20 cellular contexts compared by ENCODE assay signal in the genomic region with DNA sequence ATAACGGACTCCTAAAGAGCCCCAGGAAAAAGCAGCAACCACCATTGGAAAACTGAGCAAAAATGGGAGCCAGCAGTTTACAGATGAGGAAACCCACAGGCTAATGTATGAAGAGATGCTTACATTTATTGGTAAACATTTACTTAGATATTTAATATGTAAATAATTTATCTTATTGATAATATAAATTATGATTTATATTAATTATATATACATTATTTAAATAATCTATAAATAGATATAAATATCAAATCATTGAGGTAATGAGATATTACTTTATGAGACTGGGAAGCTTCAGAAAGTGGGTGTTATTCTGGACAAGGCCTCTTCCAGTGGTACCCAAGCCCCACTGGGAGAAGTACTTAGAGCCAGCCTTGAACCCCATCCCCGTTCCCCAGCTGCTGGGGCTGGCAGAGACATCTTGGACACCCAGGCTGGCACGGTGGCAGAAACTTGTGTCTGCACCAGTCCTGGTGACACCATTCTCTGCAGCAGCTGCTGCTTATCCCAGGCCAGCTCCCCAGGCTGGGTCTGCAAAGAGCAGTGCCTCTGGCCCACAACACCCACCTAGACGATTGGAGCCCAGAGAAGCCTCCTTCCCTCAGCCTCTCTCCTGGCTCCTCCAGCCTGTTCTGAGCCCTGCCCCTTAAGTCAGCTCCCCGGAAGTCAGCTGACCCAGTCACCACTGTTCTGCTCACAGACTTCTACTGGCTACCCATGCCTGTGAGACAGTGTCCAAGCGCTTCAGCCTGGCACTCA. TPM values are rescaled to one million over a fixed set of nuclear protein-coding genes. Genes with fewer than 3 reads are reported as not detected.
A peak's percentile ranks its signal among the peaks of the same experiment; 100 is the strongest.
DNase-seq lines count a peak whose midpoint lies in the region; ATAC-seq, FAIRE-seq and TF ChIP-seq lines count a peak whose summit lies in the region.
"Had no signal": no experiment of that assay in that cellular context is flagged by ENCODE, and none has a peak within 500 bp of the region (broad histone marks: within the 10 kb centered on the region; RNA-seq: fewer than 3 reads in every experiment).

No MANE protein-coding gene starts in this region.

- TF ChIP-seq POLR2A in spleen (IDR thresholded peaks at IDR 0.05): no peak
- TF ChIP-seq POLR2A in vagina (IDR thresholded peaks at IDR 0.05): no peak

- POLR2A ChIA-PET in activated CD8-positive, alpha-beta T cell treated with anti-CD3 and anti-CD28 coated beads, Interleukin-2, amount 10 ng/mL, durations not matched to agents 7 days and 5 days (lab: Charles Lee): no interaction called here
- POLR2A ChIA-PET in activated CD8-positive, alpha-beta T cell treated with anti-CD3 and anti-CD28 coated beads for 36 hours (lab: Charles Lee): interaction anchor here (1.0 kb wide), 1 partner anchor 121 kb away, joined by 3 read pairs; no protein-coding TSS in a partner anchor
- POLR2A ChIA-PET in RWPE1 (lab: Yijun Ruan, JAX; ENCODE audit: low non-redundant PET): no interaction called here

- intact Hi-C loops in activated CD8-positive, alpha-beta T cell treated with anti-CD3 and anti-CD28 coated beads for 36 hours (cut with micrococcal nuclease): no loop called here
- intact Hi-C loops in kidney (cut with DNase I) (no loop called here), spleen (cut with DNase I; ENCODE audit: low total_unique reads) (no loop called here), vagina (cut with DNase I) (no loop called here)

- 70 to 97% (median 87%) methylated on average over 6 of the region's 6 CpGs for WGBS in spleen, 5 donors

- H3K4me1 Mint-ChIP-seq in activated CD8-positive, alpha-beta T cell treated with anti-CD3 and anti-CD28 coated beads, Interleukin-2, amount 10 ng/mL, durations not matched to agents 7 days and 5 days (ENCODE audit: low read depth): peaks cover 5% of the 10 kb centered on the region
- H3K4me1 Mint-ChIP-seq in activated CD8-positive, alpha-beta T cell treated with anti-CD3 and anti-CD28 coated beads for 36 hours (ENCODE audit: low read depth): peaks cover 4% of the 10 kb centered on the region
- peaks cover 17% of the 10 kb centered on the region for H3K4me1 Mint-ChIP-seq in nephron progenitor cell

- no peak overlapping the region for H3K4me3 Mint-ChIP-seq in activated CD8-positive, alpha-beta T cell treated with anti-CD3 and anti-CD28 coated beads, Interleukin-2, amount 10 ng/mL, durations not matched to agents 7 days and 5 days
- no peak overlapping the region for H3K4me3 Mint-ChIP-seq in activated CD8-positive, alpha-beta T cell treated with anti-CD3 and anti-CD28 coated beads for 36 hours
- no peak overlapping the region for H3K4me3 Mint-ChIP-seq in nephron progenitor cell
- H3K4me3 Mint-ChIP-seq: CD8-positive, alpha-beta memory T cell had no signal

- FAIRE-seq in kidney (lab: Jason Lieb, UNC): no peak
- FAIRE-seq: GM12892 had no signal

- ATAC-seq in activated CD8-positive, alpha-beta T cell treated with anti-CD3 and anti-CD28 coated beads, Interleukin-2, amount 10 ng/mL, durations not matched to agents 7 days and 5 days: peak; percentile 39
- ATAC-seq in activated CD8-positive, alpha-beta T cell treated with anti-CD3 and anti-CD28 coated beads for 36 hours: no peak

- no peak for TF ChIP-seq CTCF in activated CD8-positive, alpha-beta T cell treated with anti-CD3 and anti-CD28 coated beads for 36 hours (IDR thresholded peaks at IDR 0.05)
- no peak for TF ChIP-seq CTCF in RWPE1 (conservative IDR thresholded peaks at IDR 0.05; ENCODE audit: low read depth)
- TF ChIP-seq CTCF in kidney (IDR thresholded peaks at IDR 0.05; ENCODE audit: borderline replicate concordance, extremely low read depth, insufficient read depth): no peak
- TF ChIP-seq CTCF in spleen (IDR thresholded peaks at IDR 0.05 in 8 of 11, conservative IDR thresholded peaks at IDR 0.05 in 3 of 11): no peak
- no peak for TF ChIP-seq CTCF in nephron progenitor cell (IDR thresholded peaks at IDR 0.05)
- TF ChIP-seq CTCF in vagina (IDR thresholded peaks at IDR 0.05): no peak

- H3K4me3 ChIP-seq in kidney (ENCODE audit: low read length in 2 of 2) (no peak overlapping the region), spleen (no peak overlapping the region), vagina (no peak overlapping the region)
- H3K4me3 ChIP-seq: BLaER1 treated with 17β-estradiol and CSF1 and Interleukin-3, amounts not matched to agents 10 nM and 100 nM; MG63; SJCRH30 had no signal

- CTCF ChIA-PET in activated CD8-positive, alpha-beta T cell treated with anti-CD3 and anti-CD28 coated beads, Interleukin-2, amount 10 ng/mL, durations not matched to agents 7 days and 5 days (lab: Charles Lee): interaction anchor here (1.0 kb wide), 1 partner anchor 17 kb away, joined by 3 read pairs; no protein-coding TSS in a partner anchor
- CTCF ChIA-PET in activated CD8-positive, alpha-beta T cell treated with anti-CD3 and anti-CD28 coated beads for 36 hours (lab: Charles Lee): no interaction called here
- CTCF ChIA-PET in RWPE1 (lab: Yijun Ruan, JAX): interaction anchor here (0.7 kb wide), 1 partner anchor 17 kb away, joined by 3 read pairs; no protein-coding TSS in a partner anchor

- H3K36me3 Mint-ChIP-seq in activated CD8-positive, alpha-beta T cell treated with anti-CD3 and anti-CD28 coated beads, Interleukin-2, amount 10 ng/mL, durations not matched to agents 7 days and 5 days (ENCODE audit: low read depth): no peaks in the 10 kb centered on the region
- no peaks in the 10 kb centered on the region for H3K36me3 Mint-ChIP-seq in activated CD8-positive, alpha-beta T cell treated with anti-CD3 and anti-CD28 coated beads for 36 hours (ENCODE audit: low read depth)
- no peaks in the 10 kb centered on the region for H3K36me3 Mint-ChIP-seq in nephron progenitor cell (ENCODE audit: low read depth)

- H3K27me3 ChIP-seq in spleen (replicated peaks in 1 of 7): peaks cover 0 to 3% (median 0%) of the 10 kb centered on the region in 7 donors
- no peaks in the 10 kb centered on the region for H3K27me3 ChIP-seq in vagina
- H3K27me3 ChIP-seq: BLaER1 treated with 17β-estradiol and CSF1 and Interleukin-3, amounts not matched to agents 10 nM and 100 nM; MG63; SJCRH30 had no signal

- peaks cover 31% of the 10 kb centered on the region for H3K27me3 Mint-ChIP-seq in activated CD8-positive, alpha-beta T cell treated with anti-CD3 and anti-CD28 coated beads, Interleukin-2, amount 10 ng/mL, durations not matched to agents 7 days and 5 days (ENCODE audit: low read depth)
- H3K27me3 Mint-ChIP-seq in activated CD8-positive, alpha-beta T cell treated with anti-CD3 and anti-CD28 coated beads for 36 hours: peaks cover 19% of the 10 kb centered on the region
- peaks cover 17% of the 10 kb centered on the region for H3K27me3 Mint-ChIP-seq in nephron progenitor cell (ENCODE audit: low read depth, poor library complexity)

- H3K9me3 ChIP-seq in kidney (ENCODE audit: control insufficient read depth in 1 of 2, low read length in 2 of 2) (no peaks in the 10 kb centered on the region), spleen (no peaks in the 10 kb centered on the region), vagina (no peaks in the 10 kb centered on the region)
- H3K9me3 ChIP-seq: BLaER1 treated with 17β-estradiol and CSF1 and Interleukin-3, amounts not matched to agents 10 nM and 100 nM; MG63; SJCRH30 had no signal

- peak overlapping the region; percentile 29; the same call in 1 of the 2 replicates for H3K27ac ChIP-seq in RWPE1
- H3K27ac ChIP-seq in kidney (ENCODE audit: low read depth in 2 of 2, low read length in 2 of 2): no peak overlapping the region
- H3K27ac ChIP-seq in spleen: no peak overlapping the region
- no peak overlapping the region for H3K27ac ChIP-seq in vagina
- H3K27ac ChIP-seq: BLaER1 treated with 17β-estradiol and CSF1 and Interleukin-3, amounts not matched to agents 10 nM and 100 nM; SJCRH30 had no signal

- H3K9ac ChIP-seq in kidney (ENCODE audit: low read length in 2 of 2): no peak overlapping the region
- H3K9ac ChIP-seq: BLaER1 treated with 17β-estradiol and CSF1 and Interleukin-3, amounts not matched to agents 10 nM and 100 nM had no signal

- no peaks in the 10 kb centered on the region for H3K9me3 Mint-ChIP-seq in activated CD8-positive, alpha-beta T cell treated with anti-CD3 and anti-CD28 coated beads, Interleukin-2, amount 10 ng/mL, durations not matched to agents 7 days and 5 days (ENCODE audit: insufficient read depth)
- H3K9me3 Mint-ChIP-seq in activated CD8-positive, alpha-beta T cell treated with anti-CD3 and anti-CD28 coated beads for 36 hours: no peaks in the 10 kb centered on the region
- no peaks in the 10 kb centered on the region for H3K9me3 Mint-ChIP-seq in nephron progenitor cell
- H3K9me3 Mint-ChIP-seq: CD8-positive, alpha-beta memory T cell had no signal

- H3K27ac Mint-ChIP-seq in activated CD8-positive, alpha-beta T cell treated with anti-CD3 and anti-CD28 coated beads, Interleukin-2, amount 10 ng/mL, durations not matched to agents 7 days and 5 days: no peak overlapping the region
- H3K27ac Mint-ChIP-seq in activated CD8-positive, alpha-beta T cell treated with anti-CD3 and anti-CD28 coated beads for 36 hours: no peak overlapping the region
- H3K27ac Mint-ChIP-seq in nephron progenitor cell: no peak overlapping the region
- H3K27ac Mint-ChIP-seq: CD8-positive, alpha-beta memory T cell had no signal

- H3K4me1 ChIP-seq in kidney (ENCODE audit: control insufficient read depth in 1 of 2, insufficient read depth in 1 of 2, low read depth in 1 of 2, low read length in 2 of 2) (no peaks in the 10 kb centered on the region), spleen (peaks cover 0 to 20% (median 11%) of the 10 kb centered on the region in 6 donors), vagina (no peaks in the 10 kb centered on the region)
- H3K4me1 ChIP-seq: SJCRH30 had no signal

- DNase-seq in activated CD8-positive, alpha-beta T cell treated with anti-CD3 and anti-CD28 coated beads, Interleukin-2, amount 10 ng/mL, durations not matched to agents 7 days and 5 days: no peak
- DNase-seq in activated CD8-positive, alpha-beta T cell treated with anti-CD3 and anti-CD28 coated beads for 36 hours: no peak
- DNase-seq in RWPE1 (ENCODE audit: low spot score) (no peak), kidney (peak; percentile 57), spleen (peak; percentile 47), nephron progenitor cell (no peak), vagina (ENCODE audit: extremely low spot score in 2 of 2) (no peak)
- DNase-seq in activated CD8-positive, alpha-beta memory T cell treated with anti-CD3 and anti-CD28 coated beads, Interleukin-2, amount 50 U/mL, for 48 hours: no peak
- DNase-seq: CD8-positive, alpha-beta memory T cell; GF-D8; GOT3; MG63; NCI-H1105; NCI-H1694 treated with DMSO at 0.1 percent for 48 hours; NCI-H226; OCI-M1; RPMI8226; SJCRH30 had no signal

- H3K36me3 ChIP-seq in kidney (ENCODE audit: control insufficient read depth in 1 of 2, insufficient read depth in 2 of 2, low read length in 2 of 2) (peaks cover 0 to 4% of the 10 kb centered on the region in 2 donors), spleen (no peaks in the 10 kb centered on the region), vagina (peaks cover 0 to 7% of the 10 kb centered on the region in 2 donors)
- H3K36me3 ChIP-seq: MG63, SJCRH30 had no signal

RNA-seq across cellular contexts. Expression of a gene that starts 25.9 kb away (rescaled TPM):
- total RNA-seq in activated CD8-positive, alpha-beta T cell treated with anti-CD3 and anti-CD28 coated beads, Interleukin-2, amount 10 ng/mL, durations not matched to agents 7 days and 5 days: 10 to 100 TPM; 34.5 to 37.8 TPM
- 10 to 100 TPM; 29.1 to 31.7 TPM for total RNA-seq in activated CD8-positive, alpha-beta T cell treated with anti-CD3 and anti-CD28 coated beads for 36 hours
- total RNA-seq in kidney (27.1 TPM), spleen (10 to 100 TPM; 11.7 to 24.7 (median 19.0) TPM), vagina (26.0 TPM)
- polyA plus RNA-seq in kidney (ENCODE audit: insufficient read depth, low read depth, low replicate concordance) (60.1 TPM), spleen (10 to 100 TPM; 25.8 to 28.9 (median 26.0) TPM)

RNA-seq across cellular contexts. Expression of a gene that starts 26.4 kb away (rescaled TPM):
- 10 to 100 TPM; 31.4 to 32.2 TPM for total RNA-seq in activated CD8-positive, alpha-beta T cell treated with anti-CD3 and anti-CD28 coated beads, Interleukin-2, amount 10 ng/mL, durations not matched to agents 7 days and 5 days
- total RNA-seq in activated CD8-positive, alpha-beta T cell treated with anti-CD3 and anti-CD28 coated beads for 36 hours: 10 to 100 TPM; 19.1 to 21.0 TPM
- total RNA-seq in kidney (217 TPM), spleen (100 to 1,000 TPM; 191 to 956 (median 322) TPM), vagina (165 TPM)
- polyA plus RNA-seq in kidney (ENCODE audit: insufficient read depth, low read depth, low replicate concordance) (435 TPM), spleen (100 to 1,000 TPM; 202 to 299 (median 221) TPM)

Comparison
In these comparisons a context has a peak if more than half of its experiments do, and no peak if none do; other contexts are left out.
1. DNase-seq: peak in kidney (single experiment) and spleen (single experiment); none in activated CD8-positive, alpha-beta T cell treated with anti-CD3 and anti-CD28 coated beads, Interleukin-2, amount 10 ng/mL, durations not matched to agents 7 days and 5 days (single experiment), activated CD8-positive, alpha-beta T cell treated with anti-CD3 and anti-CD28 coated beads for 36 hours (single experiment), RWPE1 (single experiment), activated CD8-positive, alpha-beta memory T cell treated with anti-CD3 and anti-CD28 coated beads, Interleukin-2, amount 50 U/mL, for 48 hours (single experiment), nephron progenitor cell (single experiment) and vagina (0 of 2).